Comparison of ENCODE assay signal across 15 cellular contexts in genomic region chr7:46485481-46486065, GRCh38.
A peak's percentile ranks its signal among the peaks of the same experiment; 100 is the strongest.
DNase-seq lines count a peak whose midpoint lies in the region; FAIRE-seq and TF ChIP-seq lines count a peak whose summit lies in the region.
"Had no signal": no experiment of that assay in that cellular context is flagged by ENCODE, and none has a peak within 500 bp of the region (broad histone marks: within the 10 kb centered on the region; RNA-seq: fewer than 3 reads in every experiment).

No MANE protein-coding gene starts in this region.

- H3K9me3 ChIP-seq in AG04450 (ENCODE audit: control insufficient read depth, insufficient read depth, low read length) (peaks cover under 1% of the 10 kb centered on the region; the same call in 1 of the 2 replicates), astrocyte (ENCODE audit: insufficient read depth, low read depth, low read length) (no peaks in the 10 kb centered on the region), keratinocyte (ENCODE audit: control insufficient read depth, low read depth, low read length) (no peaks in the 10 kb centered on the region), MM.1S (replicated peaks; ENCODE audit: insufficient read depth, low read length) (no peaks in the 10 kb centered on the region)
- H3K9me3 ChIP-seq: left ventricle myocardium inferior, SJCRH30, transverse colon had no signal

- H3K36me3 ChIP-seq in astrocyte (ENCODE audit: insufficient read depth, low read length) (no peaks in the 10 kb centered on the region), keratinocyte (ENCODE audit: control insufficient read depth in 2 of 2, extremely low read depth in 1 of 2, insufficient read depth in 2 of 2, low read length in 2 of 2) (no peaks in the 10 kb centered on the region), MM.1S (replicated peaks; ENCODE audit: insufficient read depth, low read length) (no peaks in the 10 kb centered on the region)
- H3K36me3 ChIP-seq: left ventricle myocardium inferior, SJCRH30, transverse colon had no signal

- peak; percentile 82 for FAIRE-seq in astrocyte (lab: Jason Lieb, UNC)
- peak; percentile 57 for FAIRE-seq in keratinocyte (lab: Jason Lieb, UNC)

- peaks cover 24% of the 10 kb centered on the region for H3K4me1 Mint-ChIP-seq in astrocyte (ENCODE audit: low read depth, unreplicated experiment)
- H3K4me1 Mint-ChIP-seq: activated naive CD4-positive, alpha-beta T cell treated with anti-CD3 and anti-CD28 coated beads, Interleukin-2, amount 50 U/mL, for 24 hours had no signal

- peak; percentile 57 for TF ChIP-seq CTCF in AG04450 (IDR thresholded peaks at IDR 0.05; ENCODE audit: low read depth, low read length)
- TF ChIP-seq CTCF in astrocyte (IDR thresholded peaks at IDR 0.05; ENCODE audit: insufficient read depth, low read depth, low read length) = peak; percentile 60
- TF ChIP-seq CTCF in keratinocyte (optimal IDR thresholded peaks at IDR 0.05 in 1 of 3, IDR thresholded peaks at IDR 0.05 in 1 of 3, conservative IDR thresholded peaks at IDR 0.05 in 1 of 3; ENCODE audit: extremely low read depth in 1 of 3, insufficient read depth in 2 of 3, low read length in 3 of 3) = no peak
- TF ChIP-seq CTCF in MM.1S (IDR thresholded peaks at IDR 0.05; ENCODE audit: low read length) = no peak

- H3K36me3 Mint-ChIP-seq in astrocyte (ENCODE audit: low read depth, unreplicated experiment) = no peaks in the 10 kb centered on the region
- H3K36me3 Mint-ChIP-seq: activated naive CD4-positive, alpha-beta T cell treated with anti-CD3 and anti-CD28 coated beads, Interleukin-2, amount 50 U/mL, for 24 hours had no signal

- no peaks in the 10 kb centered on the region for H3K9me2 ChIP-seq in MM.1S (replicated peaks; ENCODE audit: insufficient read depth, low read length)

- peak overlapping the region; percentile 50 for H3K27ac ChIP-seq in AG04450 (ENCODE audit: low read depth, low read length)
- peak overlapping the region; percentile 26 for H3K27ac ChIP-seq in astrocyte (ENCODE audit: low read depth, low read length)
- H3K27ac ChIP-seq in keratinocyte (ENCODE audit: control insufficient read depth, insufficient read depth, low read length) = no peak overlapping the region
- no peak overlapping the region for H3K27ac ChIP-seq in MM.1S (ENCODE audit: low read length)
- H3K27ac ChIP-seq: SJCRH30, transverse colon, VCaP had no signal

- no peaks in the 10 kb centered on the region for H3F3A ChIP-seq in MM.1S (ENCODE audit: insufficient read depth, low read length)

- CTCF ChIA-PET in AG04450 (lab: Charles Lee) = interaction anchor here (0.6 to 2.2 kb wide), 8 partner anchors 9 to 563 kb away, joined by 3 to 8 read pairs (median 4); no protein-coding TSS in a partner anchor

- H3K4me3 ChIP-seq in AG04450 (ENCODE audit: low read depth, low read length) (no peak overlapping the region), astrocyte (ENCODE audit: insufficient read depth, low read depth, low read length) (no peak overlapping the region), keratinocyte (ENCODE audit: control insufficient read depth in 2 of 3, extremely low read depth in 1 of 3, insufficient read depth in 2 of 3, low read depth in 1 of 3, low read length in 3 of 3) (no peak overlapping the region), MM.1S (ENCODE audit: low read length) (no peak overlapping the region)
- H3K4me3 ChIP-seq: left ventricle myocardium inferior, SJCRH30, transverse colon had no signal

- DNase-seq in AG04450 (ENCODE audit: low read depth, low spot score) = peak; percentile 39
- DNase-seq in HS-27A (ENCODE audit: low read depth) = peak; percentile 51
- DNase-seq in astrocyte (ENCODE audit: low read depth) = peak; percentile 96
- no peak for DNase-seq in keratinocyte (ENCODE audit: low read depth, low spot score)
- DNase-seq in NCI-H82 (lab: John Stamatoyannopoulos, UW) = no peak
- no peak for DNase-seq in NCI-H2081 (lab: John Stamatoyannopoulos, UW)
- DNase-seq in MM.1S = no peak
- DNase-seq in NCI-H345 treated with DMSO at 0.1 percent for 48 hours (lab: John Stamatoyannopoulos, UW; ENCODE audit: unreplicated experiment) = no peak
- DNase-seq: DND-41, left ventricle myocardium inferior, NCI-H187, SJCRH30, transverse colon had no signal

- no peak overlapping the region for H3K9ac ChIP-seq in astrocyte (ENCODE audit: low read length)
- no peak overlapping the region for H3K9ac ChIP-seq in keratinocyte (ENCODE audit: control insufficient read depth, extremely low read depth, insufficient read depth, low read length)
- H3K9ac ChIP-seq in MM.1S (ENCODE audit: low read length) = no peak overlapping the region

- H3K9me1 ChIP-seq in keratinocyte (ENCODE audit: control insufficient read depth, extremely low read depth, insufficient read depth, low read length) = no peaks in the 10 kb centered on the region

- H3K4me1 ChIP-seq in astrocyte (ENCODE audit: insufficient read depth, low read length) = peaks cover 24% of the 10 kb centered on the region
- H3K4me1 ChIP-seq in keratinocyte (ENCODE audit: control insufficient read depth, extremely low read depth, insufficient read depth, low read length) = peaks cover 11% of the 10 kb centered on the region
- H3K4me1 ChIP-seq in MM.1S (ENCODE audit: low read length) = no peaks in the 10 kb centered on the region
- H3K4me1 ChIP-seq: SJCRH30 had no signal

- peak overlapping the region; percentile 20 for H3K4me2 ChIP-seq in astrocyte (ENCODE audit: low read length)
- no peak overlapping the region for H3K4me2 ChIP-seq in keratinocyte (ENCODE audit: control insufficient read depth, extremely low read depth, insufficient read depth, low read depth, low read length)
- H3K4me2 ChIP-seq in MM.1S (ENCODE audit: low read depth, low read length) = no peak overlapping the region

- H3K9me3 Mint-ChIP-seq in astrocyte (ENCODE audit: unreplicated experiment) = no peaks in the 10 kb centered on the region

- H3K27ac Mint-ChIP-seq in astrocyte (ENCODE audit: unreplicated experiment) = peak overlapping the region; percentile 71
- H3K27ac Mint-ChIP-seq: activated naive CD4-positive, alpha-beta T cell treated with anti-CD3 and anti-CD28 coated beads, Interleukin-2, amount 50 U/mL, for 24 hours had no signal

- H3K27me3 Mint-ChIP-seq in astrocyte (ENCODE audit: low read depth, unreplicated experiment) = no peaks in the 10 kb centered on the region
- H3K27me3 Mint-ChIP-seq: activated naive CD4-positive, alpha-beta T cell treated with anti-CD3 and anti-CD28 coated beads, Interleukin-2, amount 50 U/mL, for 24 hours had no signal

- no peaks in the 10 kb centered on the region for H4K20me1 ChIP-seq in astrocyte (ENCODE audit: insufficient read depth, low read length)
- H4K20me1 ChIP-seq in keratinocyte (ENCODE audit: control insufficient read depth, extremely low read depth, insufficient read depth, low read length) = no peaks in the 10 kb centered on the region
- no peaks in the 10 kb centered on the region for H4K20me1 ChIP-seq in MM.1S (ENCODE audit: insufficient read depth, low read length)

- H3K27me3 ChIP-seq in AG04450 (ENCODE audit: control insufficient read depth, insufficient read depth, low read length) = no peaks in the 10 kb centered on the region
- no peaks in the 10 kb centered on the region for H3K27me3 ChIP-seq in astrocyte (ENCODE audit: insufficient read depth, low read length)
- no peaks in the 10 kb centered on the region for H3K27me3 ChIP-seq in keratinocyte (ENCODE audit: control insufficient read depth, extremely low read depth, insufficient read depth, low read length)
- H3K27me3 ChIP-seq in MM.1S (replicated peaks; ENCODE audit: insufficient read depth, low read length) = no peaks in the 10 kb centered on the region
- H3K27me3 ChIP-seq: SJCRH30, transverse colon had no signal

- dilution Hi-C loops in keratinocyte (cut with MboI; ENCODE audit: extremely low pct_ligation_motif_present, low sequenced_read_pairs) = no loop called here

- POLR2A ChIA-PET in AG04450 (lab: Yijun Ruan, JAX) = interaction anchor here (0.9 kb wide), 1 partner anchor 342 kb away, joined by 3 read pairs; no protein-coding TSS in a partner anchor

- H2AFZ ChIP-seq in astrocyte (ENCODE audit: low read depth, low read length) (no peak overlapping the region), keratinocyte (ENCODE audit: control insufficient read depth, low read length) (no peak overlapping the region), MM.1S (ENCODE audit: low read length) (no peak overlapping the region)

- H3K79me2 ChIP-seq in astrocyte (ENCODE audit: insufficient read depth, low read length) (no peaks in the 10 kb centered on the region), keratinocyte (ENCODE audit: control insufficient read depth, insufficient read depth, low read length) (no peaks in the 10 kb centered on the region), MM.1S (ENCODE audit: low read length) (no peaks in the 10 kb centered on the region)

- no peak overlapping the region for H3K4me3 Mint-ChIP-seq in astrocyte (ENCODE audit: unreplicated experiment)
- H3K4me3 Mint-ChIP-seq: activated naive CD4-positive, alpha-beta T cell treated with anti-CD3 and anti-CD28 coated beads, Interleukin-2, amount 50 U/mL, for 24 hours had no signal

Comparison
In these comparisons a context has a peak if more than half of its experiments do, and no peak if none do; other contexts are left out.
1. DNase-seq: peak in AG04450 (single experiment), HS-27A (single experiment) and astrocyte (single experiment); none in keratinocyte (single experiment), NCI-H82 (single experiment), NCI-H2081 (0 of 2), MM.1S (single experiment) and NCI-H345 treated with DMSO at 0.1 percent for 48 hours (single experiment).
2. H3K27ac ChIP-seq: peak in AG04450 (single experiment) and astrocyte (single experiment); none in keratinocyte (single experiment) and MM.1S (single experiment).
3. CTCF ChIP-seq: peak in AG04450 (single experiment) and astrocyte (single experiment); none in keratinocyte (0 of 3) and MM.1S (single experiment).